Comparison of ENCODE assay signal across 1 cellular context in the genomic region with DNA sequence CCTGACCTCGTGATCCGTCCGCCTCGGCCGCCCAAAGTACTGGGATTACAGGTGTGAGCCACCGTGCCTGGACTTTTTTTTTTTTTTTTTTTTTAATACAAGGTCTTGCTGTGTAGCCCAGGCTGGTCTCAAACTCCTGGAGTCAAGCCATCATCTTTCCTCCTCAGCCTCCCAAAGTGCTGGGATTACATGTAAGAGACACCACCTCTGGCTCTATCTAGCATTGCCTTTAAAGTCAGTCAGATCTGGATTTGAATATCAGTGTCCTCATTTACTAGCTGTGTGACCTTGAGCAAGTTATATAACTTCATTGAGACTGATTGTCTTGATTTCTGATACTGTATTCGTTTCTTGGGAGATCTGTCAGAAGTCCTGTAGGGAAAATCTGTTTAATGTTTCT.
TF ChIP-seq lines count a peak whose summit lies in the region.

No MANE protein-coding gene starts in this region.

TF ChIP-seq in WTC11, 78 proteins besides CTCF, POLR2A, EP300 and RAD21 (continued from another document):
- TF ChIP-seq, protein P1, sequence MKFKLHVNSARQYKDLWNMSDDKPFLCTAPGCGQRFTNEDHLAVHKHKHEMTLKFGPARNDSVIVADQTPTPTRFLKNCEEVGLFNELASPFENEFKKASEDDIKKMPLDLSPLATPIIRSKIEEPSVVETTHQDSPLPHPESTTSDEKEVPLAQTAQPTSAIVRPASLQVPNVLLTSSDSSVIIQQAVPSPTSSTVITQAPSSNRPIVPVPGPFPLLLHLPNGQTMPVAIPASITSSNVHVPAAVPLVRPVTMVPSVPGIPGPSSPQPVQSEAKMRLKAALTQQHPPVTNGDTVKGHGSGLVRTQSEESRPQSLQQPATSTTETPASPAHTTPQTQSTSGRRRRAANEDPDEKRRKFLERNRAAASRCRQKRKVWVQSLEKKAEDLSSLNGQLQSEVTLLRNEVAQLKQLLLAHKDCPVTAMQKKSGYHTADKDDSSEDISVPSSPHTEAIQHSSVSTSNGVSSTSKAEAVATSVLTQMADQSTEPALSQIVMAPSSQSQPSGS (CRISPR knock-in tag; IDR thresholded peaks at IDR 0.05; ENCODE audit: borderline replicate concordance, low read depth): no peak
- TF ChIP-seq, protein P2, sequence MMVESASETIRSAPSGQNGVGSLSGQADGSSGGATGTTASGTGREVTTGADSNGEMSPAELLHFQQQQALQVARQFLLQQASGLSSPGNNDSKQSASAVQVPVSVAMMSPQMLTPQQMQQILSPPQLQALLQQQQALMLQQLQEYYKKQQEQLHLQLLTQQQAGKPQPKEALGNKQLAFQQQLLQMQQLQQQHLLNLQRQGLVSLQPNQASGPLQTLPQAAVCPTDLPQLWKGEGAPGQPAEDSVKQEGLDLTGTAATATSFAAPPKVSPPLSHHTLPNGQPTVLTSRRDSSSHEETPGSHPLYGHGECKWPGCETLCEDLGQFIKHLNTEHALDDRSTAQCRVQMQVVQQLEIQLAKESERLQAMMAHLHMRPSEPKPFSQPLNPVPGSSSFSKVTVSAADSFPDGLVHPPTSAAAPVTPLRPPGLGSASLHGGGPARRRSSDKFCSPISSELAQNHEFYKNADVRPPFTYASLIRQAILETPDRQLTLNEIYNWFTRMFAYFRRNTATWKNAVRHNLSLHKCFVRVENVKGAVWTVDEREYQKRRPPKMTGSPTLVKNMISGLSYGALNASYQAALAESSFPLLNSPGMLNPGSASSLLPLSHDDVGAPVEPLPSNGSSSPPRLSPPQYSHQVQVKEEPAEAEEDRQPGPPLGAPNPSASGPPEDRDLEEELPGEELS (CRISPR knock-in tag; IDR thresholded peaks at IDR 0.05): no peak
- TF ChIP-seq, protein P3, sequence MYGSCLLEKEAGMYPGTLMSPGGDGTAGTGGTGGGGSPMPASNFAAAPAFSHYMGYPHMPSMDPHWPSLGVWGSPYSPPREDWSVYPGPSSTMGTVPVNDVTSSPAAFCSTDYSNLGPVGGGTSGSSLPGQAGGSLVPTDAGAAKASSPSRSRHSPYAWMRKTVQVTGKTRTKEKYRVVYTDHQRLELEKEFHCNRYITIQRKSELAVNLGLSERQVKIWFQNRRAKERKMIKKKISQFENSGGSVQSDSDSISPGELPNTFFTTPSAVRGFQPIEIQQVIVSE (CRISPR knock-in tag; IDR thresholded peaks at IDR 0.05; ENCODE audit: borderline replicate concordance): no peak
- TF ChIP-seq NFYB (CRISPR knock-in tag; conservative IDR thresholded peaks at IDR 0.05; ENCODE audit: low read depth): no peak
- TF ChIP-seq, protein P4, sequence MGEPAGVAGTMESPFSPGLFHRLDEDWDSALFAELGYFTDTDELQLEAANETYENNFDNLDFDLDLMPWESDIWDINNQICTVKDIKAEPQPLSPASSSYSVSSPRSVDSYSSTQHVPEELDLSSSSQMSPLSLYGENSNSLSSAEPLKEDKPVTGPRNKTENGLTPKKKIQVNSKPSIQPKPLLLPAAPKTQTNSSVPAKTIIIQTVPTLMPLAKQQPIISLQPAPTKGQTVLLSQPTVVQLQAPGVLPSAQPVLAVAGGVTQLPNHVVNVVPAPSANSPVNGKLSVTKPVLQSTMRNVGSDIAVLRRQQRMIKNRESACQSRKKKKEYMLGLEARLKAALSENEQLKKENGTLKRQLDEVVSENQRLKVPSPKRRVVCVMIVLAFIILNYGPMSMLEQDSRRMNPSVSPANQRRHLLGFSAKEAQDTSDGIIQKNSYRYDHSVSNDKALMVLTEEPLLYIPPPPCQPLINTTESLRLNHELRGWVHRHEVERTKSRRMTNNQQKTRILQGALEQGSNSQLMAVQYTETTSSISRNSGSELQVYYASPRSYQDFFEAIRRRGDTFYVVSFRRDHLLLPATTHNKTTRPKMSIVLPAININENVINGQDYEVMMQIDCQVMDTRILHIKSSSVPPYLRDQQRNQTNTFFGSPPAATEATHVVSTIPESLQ (CRISPR knock-in tag; IDR thresholded peaks at IDR 0.05): no peak
- TF ChIP-seq, protein P5, sequence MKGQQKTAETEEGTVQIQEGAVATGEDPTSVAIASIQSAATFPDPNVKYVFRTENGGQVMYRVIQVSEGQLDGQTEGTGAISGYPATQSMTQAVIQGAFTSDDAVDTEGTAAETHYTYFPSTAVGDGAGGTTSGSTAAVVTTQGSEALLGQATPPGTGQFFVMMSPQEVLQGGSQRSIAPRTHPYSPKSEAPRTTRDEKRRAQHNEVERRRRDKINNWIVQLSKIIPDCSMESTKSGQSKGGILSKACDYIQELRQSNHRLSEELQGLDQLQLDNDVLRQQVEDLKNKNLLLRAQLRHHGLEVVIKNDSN (CRISPR knock-in tag; IDR thresholded peaks at IDR 0.05): no peak
- no peak for TF ChIP-seq NFE2L1 (CRISPR knock-in tag; IDR thresholded peaks at IDR 0.05)
- TF ChIP-seq, protein P6, sequence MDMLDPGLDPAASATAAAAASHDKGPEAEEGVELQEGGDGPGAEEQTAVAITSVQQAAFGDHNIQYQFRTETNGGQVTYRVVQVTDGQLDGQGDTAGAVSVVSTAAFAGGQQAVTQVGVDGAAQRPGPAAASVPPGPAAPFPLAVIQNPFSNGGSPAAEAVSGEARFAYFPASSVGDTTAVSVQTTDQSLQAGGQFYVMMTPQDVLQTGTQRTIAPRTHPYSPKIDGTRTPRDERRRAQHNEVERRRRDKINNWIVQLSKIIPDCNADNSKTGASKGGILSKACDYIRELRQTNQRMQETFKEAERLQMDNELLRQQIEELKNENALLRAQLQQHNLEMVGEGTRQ (CRISPR knock-in tag; IDR thresholded peaks at IDR 0.05): no peak
- TF ChIP-seq, protein P7, sequence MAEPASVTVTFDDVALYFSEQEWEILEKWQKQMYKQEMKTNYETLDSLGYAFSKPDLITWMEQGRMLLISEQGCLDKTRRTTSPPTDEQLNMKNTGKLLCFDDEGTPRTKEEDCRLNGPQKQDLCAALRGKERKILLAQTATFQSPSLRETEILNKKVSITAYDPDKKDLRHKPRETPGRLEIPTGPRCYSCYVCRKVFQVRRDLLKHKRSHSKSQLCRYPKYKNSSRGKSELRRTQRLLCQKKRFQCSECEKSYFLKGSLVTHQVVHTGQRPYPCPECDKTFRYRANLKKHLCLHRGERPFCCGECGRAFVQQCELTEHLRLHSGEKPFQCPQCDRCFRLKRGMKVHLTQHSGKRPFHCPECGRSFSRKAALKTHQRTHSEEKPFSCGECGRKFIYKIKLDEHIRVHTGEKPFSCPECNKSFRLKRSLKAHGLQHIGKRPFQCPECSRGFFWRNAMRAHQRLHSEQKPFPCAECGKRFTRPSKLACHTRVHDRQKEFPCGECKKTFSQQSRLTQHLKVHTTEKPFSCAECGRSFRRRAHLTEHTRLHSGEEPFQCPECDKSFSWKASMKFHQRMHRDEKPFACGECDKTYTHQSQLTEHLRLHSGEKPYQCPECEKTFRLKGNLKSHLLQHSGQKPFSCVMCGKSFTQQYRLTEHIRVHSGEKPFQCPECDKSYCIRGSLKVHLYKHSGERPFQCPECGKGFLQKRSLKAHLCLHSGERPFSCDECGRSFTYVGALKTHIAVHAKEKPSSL (CRISPR knock-in tag; conservative IDR thresholded peaks at IDR 0.05): no peak
- no peak for TF ChIP-seq MXD4 (CRISPR knock-in tag; IDR thresholded peaks at IDR 0.05; ENCODE audit: borderline replicate concordance)
- TF ChIP-seq FOXP1 (CRISPR knock-in tag; IDR thresholded peaks at IDR 0.05; ENCODE audit: borderline replicate concordance): no peak
- TF ChIP-seq, protein P8, sequence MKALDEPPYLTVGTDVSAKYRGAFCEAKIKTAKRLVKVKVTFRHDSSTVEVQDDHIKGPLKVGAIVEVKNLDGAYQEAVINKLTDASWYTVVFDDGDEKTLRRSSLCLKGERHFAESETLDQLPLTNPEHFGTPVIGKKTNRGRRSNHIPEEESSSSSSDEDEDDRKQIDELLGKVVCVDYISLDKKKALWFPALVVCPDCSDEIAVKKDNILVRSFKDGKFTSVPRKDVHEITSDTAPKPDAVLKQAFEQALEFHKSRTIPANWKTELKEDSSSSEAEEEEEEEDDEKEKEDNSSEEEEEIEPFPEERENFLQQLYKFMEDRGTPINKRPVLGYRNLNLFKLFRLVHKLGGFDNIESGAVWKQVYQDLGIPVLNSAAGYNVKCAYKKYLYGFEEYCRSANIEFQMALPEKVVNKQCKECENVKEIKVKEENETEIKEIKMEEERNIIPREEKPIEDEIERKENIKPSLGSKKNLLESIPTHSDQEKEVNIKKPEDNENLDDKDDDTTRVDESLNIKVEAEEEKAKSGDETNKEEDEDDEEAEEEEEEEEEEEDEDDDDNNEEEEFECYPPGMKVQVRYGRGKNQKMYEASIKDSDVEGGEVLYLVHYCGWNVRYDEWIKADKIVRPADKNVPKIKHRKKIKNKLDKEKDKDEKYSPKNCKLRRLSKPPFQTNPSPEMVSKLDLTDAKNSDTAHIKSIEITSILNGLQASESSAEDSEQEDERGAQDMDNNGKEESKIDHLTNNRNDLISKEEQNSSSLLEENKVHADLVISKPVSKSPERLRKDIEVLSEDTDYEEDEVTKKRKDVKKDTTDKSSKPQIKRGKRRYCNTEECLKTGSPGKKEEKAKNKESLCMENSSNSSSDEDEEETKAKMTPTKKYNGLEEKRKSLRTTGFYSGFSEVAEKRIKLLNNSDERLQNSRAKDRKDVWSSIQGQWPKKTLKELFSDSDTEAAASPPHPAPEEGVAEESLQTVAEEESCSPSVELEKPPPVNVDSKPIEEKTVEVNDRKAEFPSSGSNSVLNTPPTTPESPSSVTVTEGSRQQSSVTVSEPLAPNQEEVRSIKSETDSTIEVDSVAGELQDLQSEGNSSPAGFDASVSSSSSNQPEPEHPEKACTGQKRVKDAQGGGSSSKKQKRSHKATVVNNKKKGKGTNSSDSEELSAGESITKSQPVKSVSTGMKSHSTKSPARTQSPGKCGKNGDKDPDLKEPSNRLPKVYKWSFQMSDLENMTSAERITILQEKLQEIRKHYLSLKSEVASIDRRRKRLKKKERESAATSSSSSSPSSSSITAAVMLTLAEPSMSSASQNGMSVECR (CRISPR knock-in tag; IDR thresholded peaks at IDR 0.05; ENCODE audit: borderline replicate concordance): no peak
- TF ChIP-seq, protein P9, sequence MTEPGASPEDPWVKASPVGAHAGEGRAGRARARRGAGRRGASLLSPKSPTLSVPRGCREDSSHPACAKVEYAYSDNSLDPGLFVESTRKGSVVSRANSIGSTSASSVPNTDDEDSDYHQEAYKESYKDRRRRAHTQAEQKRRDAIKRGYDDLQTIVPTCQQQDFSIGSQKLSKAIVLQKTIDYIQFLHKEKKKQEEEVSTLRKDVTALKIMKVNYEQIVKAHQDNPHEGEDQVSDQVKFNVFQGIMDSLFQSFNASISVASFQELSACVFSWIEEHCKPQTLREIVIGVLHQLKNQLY (CRISPR knock-in tag; IDR thresholded peaks at IDR 0.05): no peak
- TF ChIP-seq, protein P10, sequence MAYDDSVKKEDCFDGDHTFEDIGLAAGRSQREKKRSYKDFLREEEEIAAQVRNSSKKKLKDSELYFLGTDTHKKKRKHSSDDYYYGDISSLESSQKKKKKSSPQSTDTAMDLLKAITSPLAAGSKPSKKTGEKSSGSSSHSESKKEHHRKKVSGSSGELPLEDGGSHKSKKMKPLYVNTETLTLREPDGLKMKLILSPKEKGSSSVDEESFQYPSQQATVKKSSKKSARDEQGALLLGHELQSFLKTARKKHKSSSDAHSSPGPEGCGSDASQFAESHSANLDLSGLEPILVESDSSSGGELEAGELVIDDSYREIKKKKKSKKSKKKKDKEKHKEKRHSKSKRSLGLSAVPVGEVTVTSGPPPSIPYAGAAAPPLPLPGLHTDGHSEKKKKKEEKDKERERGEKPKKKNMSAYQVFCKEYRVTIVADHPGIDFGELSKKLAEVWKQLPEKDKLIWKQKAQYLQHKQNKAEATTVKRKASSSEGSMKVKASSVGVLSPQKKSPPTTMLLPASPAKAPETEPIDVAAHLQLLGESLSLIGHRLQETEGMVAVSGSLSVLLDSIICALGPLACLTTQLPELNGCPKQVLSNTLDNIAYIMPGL (CRISPR knock-in tag; IDR thresholded peaks at IDR 0.05): no peak
- no peak for TF ChIP-seq SMAD4 (CRISPR knock-in tag; IDR thresholded peaks at IDR 0.05)
- no peak for TF ChIP-seq ZNF396 (CRISPR knock-in tag; IDR thresholded peaks at IDR 0.05; ENCODE audit: borderline replicate concordance)
